Comparison of ENCODE assay signal across 8 cellular contexts in genomic region chr6:71678081-71678480, GRCh38.
"Had no signal": no experiment of that assay in that cellular context is flagged by ENCODE, and none has a peak within 500 bp of the region (broad histone marks: within the 10 kb centered on the region; RNA-seq: fewer than 3 reads in every experiment).

No MANE protein-coding gene starts in this region.

- DNase-seq: GM23248, GOT3, H7, HFFc6, IMR-90, KG1 had no signal

- ATAC-seq: HCT116, K562 had no signal
